6 cellular contexts compared by ENCODE assay signal in the genomic region with DNA sequence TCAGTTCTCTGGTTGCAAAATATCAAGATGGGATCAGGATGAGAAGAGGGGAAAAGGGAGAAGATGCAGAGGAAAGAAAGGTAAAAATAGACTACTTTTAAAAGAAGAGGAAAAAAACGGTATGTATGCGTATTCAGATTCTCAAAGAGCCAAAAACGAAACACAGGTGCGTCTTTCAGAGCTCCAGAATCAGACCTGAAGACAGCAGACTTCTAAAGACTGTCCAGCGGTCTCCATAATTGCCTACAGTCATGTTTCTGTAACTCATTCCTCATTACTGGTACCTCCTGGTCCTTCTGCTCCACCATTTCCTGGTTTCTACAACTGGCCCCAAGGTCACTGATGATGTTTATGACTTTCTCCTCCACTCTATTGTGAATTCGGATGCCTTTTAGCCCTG. TPM values are rescaled to one million over a fixed set of nuclear protein-coding genes. Genes with fewer than 3 reads are reported as not detected.
"Had no signal": no experiment of that assay in that cellular context is flagged by ENCODE, and none has a peak within 500 bp of the region (broad histone marks: within the 10 kb centered on the region; RNA-seq: fewer than 3 reads in every experiment).

No MANE protein-coding gene starts in this region.

- H3K27ac ChIP-seq: HL-60 had no signal

- ATAC-seq: HepG2, K562 had no signal

- H3K4me3 Mint-ChIP-seq: IgD-negative memory B cell had no signal

- H3K4me3 ChIP-seq: K562 had no signal

- H3K27ac Mint-ChIP-seq: IgD-negative memory B cell had no signal

- DNase-seq: IMR-90, KBM-7 had no signal

RNA-seq across cellular contexts. Expression of a gene that starts 12.4 kb away (rescaled TPM):
- polyA plus RNA-seq: HepG2, IgD-negative memory B cell, IMR-90, K562 had no signal
